ENCODE assay signal across 9 cellular contexts in the genomic region with DNA sequence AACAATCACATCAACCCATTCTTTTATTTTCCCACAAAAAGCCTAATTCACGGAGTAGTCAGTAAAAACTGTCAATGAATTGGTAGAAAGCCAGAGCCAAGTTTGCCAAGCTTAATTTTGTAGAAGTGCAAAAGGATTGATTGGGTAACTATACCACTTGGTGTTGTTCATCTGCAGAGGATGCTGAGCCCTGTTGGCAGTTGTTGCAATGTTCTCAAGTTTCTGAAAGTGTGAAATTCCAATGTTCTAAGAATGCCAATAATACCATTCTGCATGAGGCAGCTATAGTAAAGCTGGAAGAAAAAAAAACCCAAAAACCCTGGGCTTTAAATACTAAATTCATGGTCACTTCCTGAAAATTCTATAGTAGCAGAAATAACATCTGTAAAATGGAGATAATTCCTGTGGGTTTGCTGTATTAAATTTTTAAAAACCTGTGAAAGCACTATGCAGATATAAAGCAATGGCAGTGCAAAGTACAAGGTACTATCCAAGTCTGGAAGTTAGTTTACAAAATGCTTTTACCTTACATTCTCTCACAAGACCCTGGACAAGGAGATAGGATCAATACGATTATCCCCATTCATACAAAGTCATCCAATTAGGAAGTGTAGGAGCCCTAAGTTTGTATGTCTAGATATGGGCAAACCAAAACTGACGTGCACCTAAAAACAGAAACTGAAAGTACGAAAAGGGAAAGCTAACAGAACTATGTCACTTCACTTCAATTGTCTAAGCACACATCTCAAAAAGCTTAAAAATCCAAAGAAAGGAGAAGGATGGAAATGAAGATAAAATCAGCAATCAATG. TPM values are rescaled to one million over a fixed set of nuclear protein-coding genes. Genes with fewer than 3 reads are reported as not detected.
A peak's percentile ranks its signal among the peaks of the same experiment; 100 is the strongest.
DNase-seq lines count a peak whose midpoint lies in the region; ATAC-seq lines count a peak whose summit lies in the region.
"Had no signal": no experiment of that assay in that cellular context is flagged by ENCODE, and none has a peak within 500 bp of the region (broad histone marks: within the 10 kb centered on the region; RNA-seq: fewer than 3 reads in every experiment).

No MANE protein-coding gene starts in this region.

- H4K20me1 ChIP-seq in BLaER1 treated with 17β-estradiol and CSF1 and Interleukin-3, amounts not matched to agents 10 nM and 100 nM = no peaks in the 10 kb centered on the region

- H3K4me3 Mint-ChIP-seq in activated naive CD8-positive, alpha-beta T cell = peak overlapping the region; percentile 71

- H2AK5ac ChIP-seq in mesendoderm (ENCODE audit: low read length) = no peak overlapping the region

- DNase-seq in mesendoderm (peak; percentile 74), cerebellar cortex (ENCODE audit: low spot score) (no peak), NCI-H2227 (lab: John Stamatoyannopoulos, UW; ENCODE audit: unreplicated experiment) (no peak), RKO (ENCODE audit: low spot score) (no peak)

- H3K9me3 ChIP-seq in BLaER1 treated with 17β-estradiol and CSF1 and Interleukin-3, amounts not matched to agents 10 nM and 100 nM (replicated peaks in 1 of 11) = no peaks in the 10 kb centered on the region

- H3K56ac ChIP-seq in mesendoderm (ENCODE audit: low read length) = no peak overlapping the region

- no peak overlapping the region for H2BK120ac ChIP-seq in mesendoderm (ENCODE audit: low read depth, low read length)

- H3K9me3 Mint-ChIP-seq in activated naive CD8-positive, alpha-beta T cell (ENCODE audit: low read depth) = no peaks in the 10 kb centered on the region

- H3K27me3 ChIP-seq in BLaER1 treated with 17β-estradiol and CSF1 and Interleukin-3, amounts not matched to agents 10 nM and 100 nM = no peaks in the 10 kb centered on the region
- H3K27me3 ChIP-seq in mesendoderm (ENCODE audit: insufficient read depth, low read length, poor library complexity) = no peaks in the 10 kb centered on the region

- H3K27ac Mint-ChIP-seq in activated naive CD8-positive, alpha-beta T cell = no peak overlapping the region

- peak overlapping the region in 3 of 11 experiments; percentile 3 to 42 (median 4); a peak in 4 of 22 replicates for H3K9ac ChIP-seq in BLaER1 treated with 17β-estradiol and CSF1 and Interleukin-3, amounts not matched to agents 10 nM and 100 nM
- no peak overlapping the region for H3K9ac ChIP-seq in mesendoderm (ENCODE audit: low read length)

- H2BK5ac ChIP-seq in mesendoderm (ENCODE audit: low read length) = no peak overlapping the region

- peaks cover 14% of the 10 kb centered on the region for H3K4me1 Mint-ChIP-seq in activated naive CD8-positive, alpha-beta T cell (ENCODE audit: low read depth)

- H3K79me1 ChIP-seq in mesendoderm (ENCODE audit: low read length) = no peaks in the 10 kb centered on the region

- peak overlapping the region in 4 of 10 experiments; percentile 22 to 40 (median 30); a peak in 7 of 20 replicates for H3K4me3 ChIP-seq in BLaER1 treated with 17β-estradiol and CSF1 and Interleukin-3, amounts not matched to agents 10 nM and 100 nM
- H3K4me3 ChIP-seq in mesendoderm (ENCODE audit: low read length) = no peak overlapping the region

- no peak overlapping the region for H3K18ac ChIP-seq in mesendoderm (ENCODE audit: low read length)

- H3K4me1 ChIP-seq in BLaER1 treated with 17β-estradiol and CSF1 and Interleukin-3, amounts not matched to agents 10 nM and 100 nM = peaks cover 0 to 13% (median 8%) of the 10 kb centered on the region in 10 experiments; a peak in 12 of 20 replicates
- H3K4me1 ChIP-seq in mesendoderm (ENCODE audit: control insufficient read depth, low read depth, low read length) = peaks cover 2% of the 10 kb centered on the region

- H3K4me2 ChIP-seq in BLaER1 treated with 17β-estradiol and CSF1 and Interleukin-3, amounts not matched to agents 10 nM and 100 nM = peak overlapping the region; percentile 56 to 71 (median 66)
- H3K4me2 ChIP-seq in mesendoderm (ENCODE audit: low read length) = no peak overlapping the region

- H3K4ac ChIP-seq in mesendoderm (ENCODE audit: low read depth, low read length) = no peak overlapping the region

- WGBS in mesendoderm (ENCODE audit: extremely low coverage, insufficient coverage, low lambda C conversion rate) = 100% methylated on average over 1 of the region's 4 CpGs

- no peak overlapping the region for H4K5ac ChIP-seq in mesendoderm (ENCODE audit: low read length)

- ATAC-seq in GM19351 (IDR thresholded peaks at IDR 0.05; ENCODE audit: unreplicated experiment) (peak; percentile 95), HG03342 (IDR thresholded peaks at IDR 0.05; ENCODE audit: unreplicated experiment) (peak; percentile 97)
- ATAC-seq: HCT116 had no signal

- H3K27ac ChIP-seq in BLaER1 treated with 17β-estradiol and CSF1 and Interleukin-3, amounts not matched to agents 10 nM and 100 nM = no peak overlapping the region
- H3K27ac ChIP-seq in mesendoderm (ENCODE audit: low read depth, low read length) = no peak overlapping the region

- H3K36me3 ChIP-seq in BLaER1 treated with 17β-estradiol and CSF1 and Interleukin-3, amounts not matched to agents 10 nM and 100 nM = no peaks in the 10 kb centered on the region
- H3K36me3 ChIP-seq in mesendoderm (ENCODE audit: control insufficient read depth, insufficient read depth, low read length) = no peaks in the 10 kb centered on the region

- no peak overlapping the region for H3K23ac ChIP-seq in mesendoderm (ENCODE audit: low read length)

- H3K36me3 Mint-ChIP-seq in activated naive CD8-positive, alpha-beta T cell = no peaks in the 10 kb centered on the region

- no peak overlapping the region for H2BK15ac ChIP-seq in mesendoderm (replicated peaks; ENCODE audit: low read depth)

- no peak overlapping the region for H4K8ac ChIP-seq in mesendoderm (ENCODE audit: low read depth, low read length)

- H3K79me2 ChIP-seq in mesendoderm (ENCODE audit: control insufficient read depth, insufficient read depth, low read length) = no peaks in the 10 kb centered on the region

- H3K27me3 Mint-ChIP-seq in activated naive CD8-positive, alpha-beta T cell = no peaks in the 10 kb centered on the region

RNA-seq across cellular contexts. Expression of gene PON1, which starts 6.1 kb away (rescaled TPM):
- 0.06 TPM for polyA plus RNA-seq in mesendoderm (2013, experiment 1 of 2)
- polyA plus RNA-seq in mesendoderm (2013, experiment 2 of 2) = 0.04 TPM
